In genomic region chr5:126538579-126538978, GRCh38 we compare ENCODE assay signal across 1 cellular context.
TF ChIP-seq lines count a peak whose summit lies in the region.

No MANE protein-coding gene starts in this region.

TF ChIP-seq in H1, 55 proteins besides CTCF, POLR2A, EP300 and RAD21 (continued from another document):
- TF ChIP-seq ATF3 (IDR thresholded peaks at IDR 0.05; ENCODE audit: insufficient read depth, low read depth, low read length): no peak
- TF ChIP-seq, protein P1, sequence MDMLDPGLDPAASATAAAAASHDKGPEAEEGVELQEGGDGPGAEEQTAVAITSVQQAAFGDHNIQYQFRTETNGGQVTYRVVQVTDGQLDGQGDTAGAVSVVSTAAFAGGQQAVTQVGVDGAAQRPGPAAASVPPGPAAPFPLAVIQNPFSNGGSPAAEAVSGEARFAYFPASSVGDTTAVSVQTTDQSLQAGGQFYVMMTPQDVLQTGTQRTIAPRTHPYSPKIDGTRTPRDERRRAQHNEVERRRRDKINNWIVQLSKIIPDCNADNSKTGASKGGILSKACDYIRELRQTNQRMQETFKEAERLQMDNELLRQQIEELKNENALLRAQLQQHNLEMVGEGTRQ (IDR thresholded peaks at IDR 0.05; ENCODE audit: low read length): no peak
- no peak for TF ChIP-seq POU5F1 (IDR thresholded peaks at IDR 0.05; ENCODE audit: low read depth, low read length)
- TF ChIP-seq HDAC2 (IDR thresholded peaks at IDR 0.05; ENCODE audit: borderline replicate concordance in 1 of 2, low read depth in 2 of 2, low read length in 2 of 2): no peak
